ENCODE assay signal across 11 cellular contexts in the genomic region with DNA sequence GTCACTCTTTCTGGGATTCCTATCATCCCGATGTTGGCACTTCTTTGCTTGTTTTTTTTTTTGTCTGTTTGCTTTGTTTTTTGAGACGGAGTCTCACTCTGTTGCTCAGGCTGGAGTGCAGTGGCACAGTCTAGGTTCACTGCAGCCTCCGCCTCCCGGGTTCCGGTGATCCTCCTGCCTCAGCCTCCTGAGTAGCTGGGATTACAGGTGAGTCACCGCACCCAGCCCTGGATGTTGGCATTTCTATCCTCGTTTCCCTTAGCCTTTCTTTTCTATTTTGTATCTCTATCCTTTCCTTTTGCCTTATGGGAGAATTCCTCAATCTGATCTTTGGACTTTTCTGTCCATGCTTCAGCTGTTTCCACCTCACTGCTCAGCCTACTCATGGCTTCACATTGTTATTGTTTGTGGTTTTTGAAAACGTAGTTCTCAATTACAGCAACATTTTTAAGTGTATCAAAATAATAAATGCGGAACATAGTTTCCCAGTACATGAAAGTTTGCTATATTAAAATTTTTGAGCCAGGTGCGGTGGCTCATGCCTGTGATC.
"Had no signal": no experiment of that assay in that cellular context is flagged by ENCODE, and none has a peak within 500 bp of the region (broad histone marks: within the 10 kb centered on the region; RNA-seq: fewer than 3 reads in every experiment).

No MANE protein-coding gene starts in this region.

- H3K27ac Mint-ChIP-seq: activated CD4-positive, alpha-beta T cell treated with anti-CD3 and anti-CD28 coated beads, Interleukin-2, amount 10 ng/mL, durations not matched to agents 24 days and 14 days; naive thymus-derived CD4-positive, alpha-beta T cell; stimulated activated memory B cell treated with anti-CD40 and anti-IgM and Interleukin-4, amounts not matched to agents 10 μg/mL and 1 μg/mL and 100 μg/mL, for 72 hours had no signal

- H3K4me3 Mint-ChIP-seq: activated CD4-positive, alpha-beta T cell treated with anti-CD3 and anti-CD28 coated beads, Interleukin-2, amount 10 ng/mL, durations not matched to agents 24 days and 14 days; naive thymus-derived CD4-positive, alpha-beta T cell; stimulated activated memory B cell treated with anti-CD40 and anti-IgM and Interleukin-4, amounts not matched to agents 10 μg/mL and 1 μg/mL and 100 μg/mL, for 72 hours had no signal

- H3K27ac ChIP-seq: parathyroid adenoma had no signal

- H3K36me3 Mint-ChIP-seq: naive thymus-derived CD4-positive, alpha-beta T cell; stimulated activated memory B cell treated with anti-CD40 and anti-IgM and Interleukin-4, amounts not matched to agents 10 μg/mL and 1 μg/mL and 100 μg/mL, for 72 hours had no signal

- DNase-seq: activated CD4-positive, alpha-beta T cell treated with anti-CD3 and anti-CD28 coated beads, Interleukin-2, amount 10 ng/mL, durations not matched to agents 24 days and 14 days; activated CD4-positive, CD25-positive, alpha-beta regulatory T cell; activated CD8-positive, alpha-beta memory T cell treated with anti-CD3 and anti-CD28 coated beads, Interleukin-2, amount 50 U/mL, for 48 hours; activated naive CD4-positive, alpha-beta T cell treated with Interleukin-2 at 50 U/mL for 16 hours; aorta; erythroblast; left colon; mucosa of descending colon; naive thymus-derived CD4-positive, alpha-beta T cell had no signal

- H3K27me3 Mint-ChIP-seq: stimulated activated memory B cell treated with anti-CD40 and anti-IgM and Interleukin-4, amounts not matched to agents 10 μg/mL and 1 μg/mL and 100 μg/mL, for 72 hours had no signal

- H3K9me3 Mint-ChIP-seq: activated CD4-positive, alpha-beta T cell treated with anti-CD3 and anti-CD28 coated beads, Interleukin-2, amount 10 ng/mL, durations not matched to agents 24 days and 14 days; naive thymus-derived CD4-positive, alpha-beta T cell; stimulated activated memory B cell treated with anti-CD40 and anti-IgM and Interleukin-4, amounts not matched to agents 10 μg/mL and 1 μg/mL and 100 μg/mL, for 72 hours had no signal

- ATAC-seq: left colon; mucosa of descending colon; naive thymus-derived CD4-positive, alpha-beta T cell; stimulated activated memory B cell treated with anti-CD40 and anti-IgM and Interleukin-4, amounts not matched to agents 10 μg/mL and 1 μg/mL and 100 μg/mL, for 72 hours had no signal

- H3K4me1 Mint-ChIP-seq: activated CD4-positive, alpha-beta T cell treated with anti-CD3 and anti-CD28 coated beads, Interleukin-2, amount 10 ng/mL, durations not matched to agents 24 days and 14 days; stimulated activated memory B cell treated with anti-CD40 and anti-IgM and Interleukin-4, amounts not matched to agents 10 μg/mL and 1 μg/mL and 100 μg/mL, for 72 hours had no signal

- H3K4me1 ChIP-seq: parathyroid adenoma had no signal
